Comparison of ENCODE assay signal across 10 cellular contexts in the genomic region with DNA sequence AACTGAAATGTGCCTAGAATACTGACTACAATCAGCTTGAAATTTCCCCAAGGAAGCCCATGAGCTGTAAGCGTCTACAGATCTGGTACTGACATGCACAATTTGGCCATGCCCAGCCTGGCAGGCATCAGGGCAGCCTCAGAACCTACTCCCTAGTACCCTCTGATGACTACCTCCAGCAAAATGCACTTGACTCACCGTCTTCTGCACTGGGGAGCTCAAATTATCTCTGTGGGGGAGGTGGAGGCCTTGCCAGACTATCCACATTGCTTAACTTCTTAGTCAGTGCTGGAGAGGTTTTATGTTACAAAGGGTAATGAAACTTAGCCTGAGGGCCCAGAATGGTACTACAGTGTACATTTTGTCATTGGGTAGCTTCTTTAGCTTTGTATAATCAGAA.
DNase-seq lines count a peak whose midpoint lies in the region.
"Had no signal": no experiment of that assay in that cellular context is flagged by ENCODE, and none has a peak within 500 bp of the region (broad histone marks: within the 10 kb centered on the region; RNA-seq: fewer than 3 reads in every experiment).

No MANE protein-coding gene starts in this region.

- peak overlapping the region; percentile 51 for H3K4me3 ChIP-seq in adipocyte (ENCODE audit: low read length)

- no peak overlapping the region for H3K4me3 Mint-ChIP-seq in activated naive CD4-positive, alpha-beta T cell treated with anti-CD3 and anti-CD28 coated beads for 36 hours
- H3K4me3 Mint-ChIP-seq: IgD-negative memory B cell had no signal

- no peaks in the 10 kb centered on the region for H3K36me3 ChIP-seq in adipocyte (ENCODE audit: control insufficient read depth, insufficient read depth, low read length, severe bottlenecking)

- H3K27ac Mint-ChIP-seq in activated naive CD4-positive, alpha-beta T cell treated with anti-CD3 and anti-CD28 coated beads for 36 hours = no peak overlapping the region
- H3K27ac Mint-ChIP-seq: IgD-negative memory B cell had no signal

- H3K9me3 ChIP-seq in adipocyte (ENCODE audit: control insufficient read depth, low read length) = peaks cover 5% of the 10 kb centered on the region

- H3K9me3 Mint-ChIP-seq in activated naive CD4-positive, alpha-beta T cell treated with anti-CD3 and anti-CD28 coated beads for 36 hours = no peaks in the 10 kb centered on the region

- H3K36me3 Mint-ChIP-seq in activated naive CD4-positive, alpha-beta T cell treated with anti-CD3 and anti-CD28 coated beads for 36 hours (ENCODE audit: low read depth) = no peaks in the 10 kb centered on the region
- H3K36me3 Mint-ChIP-seq: IgD-negative memory B cell had no signal

- CTCF ChIA-PET in activated naive CD4-positive, alpha-beta T cell treated with anti-CD3 and anti-CD28 coated beads for 36 hours (lab: Charles Lee) = no interaction called here

- H3K9ac ChIP-seq in adipocyte (ENCODE audit: low read length) = peak overlapping the region; percentile 77

- H3K27me3 ChIP-seq in adipocyte (replicated peaks; ENCODE audit: control insufficient read depth, insufficient read depth, low read length) = no peaks in the 10 kb centered on the region

- peaks cover 53% of the 10 kb centered on the region for H3K4me1 ChIP-seq in adipocyte (ENCODE audit: control insufficient read depth, insufficient read depth, low read length)

- intact Hi-C loops in activated naive CD4-positive, alpha-beta T cell treated with anti-CD3 and anti-CD28 coated beads for 36 hours (cut with micrococcal nuclease) = no loop called here

- DNase-seq in AG08395 (ENCODE audit: low spot score) (peak; percentile 95), M059J (ENCODE audit: low read depth) (peak; percentile 100), adipocyte (ENCODE audit: low read depth) (peak; percentile 99), kidney tubule cell (ENCODE audit: low spot score) (peak; percentile 98), superior temporal gyrus (ENCODE audit: extremely low spot score) (no peak), NCI-H1694 treated with DMSO at 0.1 percent for 48 hours (lab: John Stamatoyannopoulos, UW) (no peak), cortex of kidney (lab: John Stamatoyannopoulos, UW) (no peak)
- DNase-seq in activated naive CD4-positive, alpha-beta T cell treated with anti-CD3 and anti-CD28 coated beads for 36 hours = no peak
- DNase-seq: activated naive CD4-positive, alpha-beta T cell treated with Interleukin-2 at 50 U/mL for 16 hours had no signal

- H3K4me1 Mint-ChIP-seq in activated naive CD4-positive, alpha-beta T cell treated with anti-CD3 and anti-CD28 coated beads for 36 hours (ENCODE audit: low read depth) = no peaks in the 10 kb centered on the region

- H3K27me3 Mint-ChIP-seq in activated naive CD4-positive, alpha-beta T cell treated with anti-CD3 and anti-CD28 coated beads for 36 hours (ENCODE audit: low read depth) = peaks cover 3% of the 10 kb centered on the region
- H3K27me3 Mint-ChIP-seq: IgD-negative memory B cell had no signal

Comparison
In these comparisons a context has a peak if more than half of its experiments do, and no peak if none do; other contexts are left out.
1. DNase-seq: peak in AG08395 (single experiment), M059J (single experiment), adipocyte (single experiment) and kidney tubule cell (single experiment); none in activated naive CD4-positive, alpha-beta T cell treated with anti-CD3 and anti-CD28 coated beads for 36 hours (single experiment), superior temporal gyrus (single experiment), NCI-H1694 treated with DMSO at 0.1 percent for 48 hours (single experiment) and cortex of kidney (single experiment).